In the genomic region with DNA sequence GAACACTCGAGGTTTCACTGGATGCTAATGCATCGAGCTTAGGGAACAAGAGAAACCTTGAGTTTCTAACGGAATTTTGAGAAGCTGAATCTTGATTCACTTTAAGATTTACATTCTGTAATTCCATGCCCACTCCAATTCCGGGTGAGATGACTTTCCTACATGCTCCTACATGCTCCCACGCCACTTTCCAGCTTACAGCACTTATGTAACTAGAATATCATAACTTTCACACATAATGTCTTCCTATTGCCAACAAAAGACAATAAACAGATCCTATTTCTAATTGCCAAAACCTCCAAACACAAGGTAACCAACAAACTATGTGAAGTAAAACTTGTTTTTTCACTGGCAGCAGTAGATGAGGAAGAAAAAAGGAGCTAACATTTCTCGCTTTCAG, we compare ENCODE assay signal across 15 cellular contexts.
DNase-seq lines count a peak whose midpoint lies in the region; ATAC-seq and TF ChIP-seq lines count a peak whose summit lies in the region.
"Had no signal": no experiment of that assay in that cellular context is flagged by ENCODE, and none has a peak within 500 bp of the region (broad histone marks: within the 10 kb centered on the region; RNA-seq: fewer than 3 reads in every experiment).

No MANE protein-coding gene starts in this region.

- peaks cover 5% of the 10 kb centered on the region for H3K4me1 ChIP-seq in mammary epithelial cell (ENCODE audit: insufficient read depth, low read length)

- TF ChIP-seq CTCF in mammary epithelial cell (conservative IDR thresholded peaks at IDR 0.05 in 1 of 2, IDR thresholded peaks at IDR 0.05 in 1 of 2; ENCODE audit: extremely low read depth in 1 of 2, insufficient read depth in 1 of 2, low read depth in 1 of 2, low read length in 2 of 2) (no peak), MCF 10A (IDR thresholded peaks at IDR 0.05; ENCODE audit: unreplicated experiment) (no peak), dorsolateral prefrontal cortex (IDR thresholded peaks at IDR 0.05 in 54 of 56, conservative IDR thresholded peaks at IDR 0.05 in 2 of 56; ENCODE audit: low read depth in 1 of 56, partially characterized antibody in 56 of 56) (no peak)

- WGBS in mammary epithelial cell (ENCODE audit: low coverage, missing lambda C conversion rate): 52% methylated on average over 6 of the region's 6 CpGs

- peaks cover 29% of the 10 kb centered on the region for H3K36me3 ChIP-seq in mammary epithelial cell (ENCODE audit: insufficient read depth, low read length)

- no peaks in the 10 kb centered on the region for H3K4me1 Mint-ChIP-seq in MCF 10A (ENCODE audit: insufficient read depth, unreplicated experiment)
- H3K4me1 Mint-ChIP-seq in activated CD8-positive, alpha-beta T cell treated with anti-CD3 and anti-CD28 coated beads, Interleukin-2, amount 10 ng/mL, durations not matched to agents 7 days and 5 days (ENCODE audit: low read depth): no peaks in the 10 kb centered on the region
- no peaks in the 10 kb centered on the region for H3K4me1 Mint-ChIP-seq in activated naive CD8-positive, alpha-beta T cell treated with anti-CD3 and anti-CD28 coated beads, Interleukin-2, amount 50 U/mL, for 24 hours

- no peaks in the 10 kb centered on the region for H3K9me3 ChIP-seq in mammary epithelial cell (replicated peaks; ENCODE audit: insufficient read depth, low read length)

- H3K27ac ChIP-seq in mammary epithelial cell (ENCODE audit: insufficient read depth, low read depth, low read length) (no peak overlapping the region), dorsolateral prefrontal cortex (peak overlapping the region in 58 of 59 donors; percentile 42 to 97 (median 88))
- H3K27ac ChIP-seq: BLaER1 treated with 17β-estradiol and CSF1 and Interleukin-3, amounts not matched to agents 10 nM and 100 nM had no signal

- no peak overlapping the region for H3K4me3 ChIP-seq in mammary epithelial cell (replicated peaks in 1 of 3; ENCODE audit: insufficient read depth in 1 of 3, low read depth in 2 of 3, low read length in 3 of 3)
- H3K4me3 ChIP-seq in dorsolateral prefrontal cortex: peak overlapping the region in 55 of 59 donors; percentile 4 to 66 (median 41)
- H3K4me3 ChIP-seq: BLaER1 treated with 17β-estradiol and CSF1 and Interleukin-3, amounts not matched to agents 10 nM and 100 nM had no signal

- no peak for ATAC-seq in activated CD8-positive, alpha-beta T cell treated with anti-CD3 and anti-CD28 coated beads, Interleukin-2, amount 10 ng/mL, durations not matched to agents 7 days and 5 days
- no peak for ATAC-seq in activated naive CD8-positive, alpha-beta T cell treated with anti-CD3 and anti-CD28 coated beads, Interleukin-2, amount 50 U/mL, for 24 hours
- no peak for ATAC-seq in GM18868 (IDR thresholded peaks at IDR 0.05; ENCODE audit: unreplicated experiment)
- ATAC-seq: HepG2 had no signal

- DNase-seq in mammary epithelial cell (peak; percentile 2), MCF 10A (ENCODE audit: unreplicated experiment) (no peak), dorsolateral prefrontal cortex (no peak), putamen (ENCODE audit: low spot score) (peak; percentile 69)
- no peak for DNase-seq in activated CD8-positive, alpha-beta T cell treated with anti-CD3 and anti-CD28 coated beads, Interleukin-2, amount 10 ng/mL, durations not matched to agents 7 days and 5 days
- no peak for DNase-seq in activated naive CD8-positive, alpha-beta T cell treated with anti-CD3 and anti-CD28 coated beads, Interleukin-2, amount 50 U/mL, for 24 hours
- DNase-seq: ACHN; CD4-positive, CD25-positive, alpha-beta regulatory T cell; DMS53; GF-D8; HCEC 1CT; HFFc6 had no signal

- H3K36me3 Mint-ChIP-seq in MCF 10A (ENCODE audit: insufficient read depth, unreplicated experiment): peaks cover 99% of the 10 kb centered on the region
- peaks cover 74% of the 10 kb centered on the region for H3K36me3 Mint-ChIP-seq in activated CD8-positive, alpha-beta T cell treated with anti-CD3 and anti-CD28 coated beads, Interleukin-2, amount 10 ng/mL, durations not matched to agents 7 days and 5 days (ENCODE audit: low read depth)
- H3K36me3 Mint-ChIP-seq in activated naive CD8-positive, alpha-beta T cell treated with anti-CD3 and anti-CD28 coated beads, Interleukin-2, amount 50 U/mL, for 24 hours (ENCODE audit: low read depth): peaks cover 86% of the 10 kb centered on the region

- intact Hi-C loops in mammary epithelial cell (cut with micrococcal nuclease): no loop called here
- intact Hi-C loops in MCF 10A (cut with micrococcal nuclease): no loop called here
- intact Hi-C loops in dorsolateral prefrontal cortex (cut with DNase I): loop anchor here (2.0 to 5.0 kb wide), 2 partner anchors 72 to 116 kb away; partner anchors contain the start of gene ZNF483 (in 1 of the 2)

- H3K4me3 Mint-ChIP-seq in MCF 10A (ENCODE audit: unreplicated experiment): no peak overlapping the region
- no peak overlapping the region for H3K4me3 Mint-ChIP-seq in activated CD8-positive, alpha-beta T cell treated with anti-CD3 and anti-CD28 coated beads, Interleukin-2, amount 10 ng/mL, durations not matched to agents 7 days and 5 days
- H3K4me3 Mint-ChIP-seq in activated naive CD8-positive, alpha-beta T cell treated with anti-CD3 and anti-CD28 coated beads, Interleukin-2, amount 50 U/mL, for 24 hours: no peak overlapping the region
- H3K4me3 Mint-ChIP-seq: CD4-positive, CD25-positive, alpha-beta regulatory T cell; HFFc6 had no signal

- no peaks in the 10 kb centered on the region for H3K79me2 ChIP-seq in mammary epithelial cell (ENCODE audit: insufficient read depth, low read length)

- H3K27me3 Mint-ChIP-seq in MCF 10A (ENCODE audit: insufficient read depth, unreplicated experiment): no peaks in the 10 kb centered on the region
- H3K27me3 Mint-ChIP-seq in activated CD8-positive, alpha-beta T cell treated with anti-CD3 and anti-CD28 coated beads, Interleukin-2, amount 10 ng/mL, durations not matched to agents 7 days and 5 days (ENCODE audit: low read depth): no peaks in the 10 kb centered on the region
- no peaks in the 10 kb centered on the region for H3K27me3 Mint-ChIP-seq in activated naive CD8-positive, alpha-beta T cell treated with anti-CD3 and anti-CD28 coated beads, Interleukin-2, amount 50 U/mL, for 24 hours
- H3K27me3 Mint-ChIP-seq: CD4-positive, CD25-positive, alpha-beta regulatory T cell had no signal

- dilution Hi-C loops in mammary epithelial cell (cut with HindIII; ENCODE audit: low sequenced_read_pairs): no loop called here

- no peak overlapping the region for H3K9ac ChIP-seq in mammary epithelial cell (ENCODE audit: insufficient read depth, low read length)
- H3K9ac ChIP-seq: BLaER1 treated with 17β-estradiol and CSF1 and Interleukin-3, amounts not matched to agents 10 nM and 100 nM had no signal

- no peak overlapping the region for H2AFZ ChIP-seq in mammary epithelial cell (ENCODE audit: low read depth, low read length)

- H3K27ac Mint-ChIP-seq in MCF 10A (ENCODE audit: low read depth, unreplicated experiment): no peak overlapping the region
- no peak overlapping the region for H3K27ac Mint-ChIP-seq in activated CD8-positive, alpha-beta T cell treated with anti-CD3 and anti-CD28 coated beads, Interleukin-2, amount 10 ng/mL, durations not matched to agents 7 days and 5 days
- H3K27ac Mint-ChIP-seq in activated naive CD8-positive, alpha-beta T cell treated with anti-CD3 and anti-CD28 coated beads, Interleukin-2, amount 50 U/mL, for 24 hours: no peak overlapping the region
- H3K27ac Mint-ChIP-seq: CD4-positive, CD25-positive, alpha-beta regulatory T cell; HFFc6 had no signal

- H4K20me1 ChIP-seq in mammary epithelial cell (ENCODE audit: insufficient read depth, low read length): no peaks in the 10 kb centered on the region

- in situ Hi-C loops in mammary epithelial cell (cut with MboI; ENCODE audit: low sequenced_read_pairs in 2 of 2): no loop called here

- H3K27me3 ChIP-seq in mammary epithelial cell (ENCODE audit: insufficient read depth, low read length) (no peaks in the 10 kb centered on the region), dorsolateral prefrontal cortex (no peaks in the 10 kb centered on the region)
- H3K27me3 ChIP-seq: BLaER1 treated with 17β-estradiol and CSF1 and Interleukin-3, amounts not matched to agents 10 nM and 100 nM had no signal

- BruUV-seq in mammary epithelial cell (replicated peaks; lab: Mats Ljungman, UMichigan) (no TSS peak), MCF 10A (replicated peaks; lab: Mats Ljungman, UMichigan) (no TSS peak)

- POLR2A ChIA-PET in MCF 10A (lab: Yijun Ruan, JAX): interaction anchor here (0.7 to 2.4 kb wide), 3 partner anchors 10 to 18 kb away, joined by 3 to 11 read pairs (median 6); no protein-coding TSS in a partner anchor
- POLR2A ChIA-PET in activated CD8-positive, alpha-beta T cell treated with anti-CD3 and anti-CD28 coated beads, Interleukin-2, amount 10 ng/mL, durations not matched to agents 7 days and 5 days (lab: Charles Lee): no interaction called here

- H3K9me3 Mint-ChIP-seq in MCF 10A (ENCODE audit: unreplicated experiment): no peaks in the 10 kb centered on the region
- peaks cover under 1% of the 10 kb centered on the region for H3K9me3 Mint-ChIP-seq in activated CD8-positive, alpha-beta T cell treated with anti-CD3 and anti-CD28 coated beads, Interleukin-2, amount 10 ng/mL, durations not matched to agents 7 days and 5 days (ENCODE audit: insufficient read depth)
- peaks cover 5% of the 10 kb centered on the region for H3K9me3 Mint-ChIP-seq in activated naive CD8-positive, alpha-beta T cell treated with anti-CD3 and anti-CD28 coated beads, Interleukin-2, amount 50 U/mL, for 24 hours
- H3K9me3 Mint-ChIP-seq: HFFc6 had no signal

- no peak overlapping the region for H3K4me2 ChIP-seq in mammary epithelial cell (ENCODE audit: insufficient read depth, low read depth, low read length)
- H3K4me2 ChIP-seq: BLaER1 treated with 17β-estradiol and CSF1 and Interleukin-3, amounts not matched to agents 10 nM and 100 nM had no signal

- CTCF ChIA-PET in mammary epithelial cell (lab: Charles Lee; ENCODE audit: low non-redundant PET) (no interaction called here), MCF 10A (lab: Yijun Ruan, JAX) (interaction anchor here (1.9 kb wide), 1 partner anchor 12 kb away, joined by 7 read pairs; no protein-coding TSS in a partner anchor)
- CTCF ChIA-PET in activated CD8-positive, alpha-beta T cell treated with anti-CD3 and anti-CD28 coated beads, Interleukin-2, amount 10 ng/mL, durations not matched to agents 7 days and 5 days (lab: Charles Lee): interaction anchor here (0.9 kb wide), 1 partner anchor 13 kb away, joined by 3 read pairs; no protein-coding TSS in a partner anchor

Comparison
In these comparisons a context has a peak if more than half of its experiments do, and no peak if none do; other contexts are left out.
1. DNase-seq: peak in mammary epithelial cell (single experiment) and putamen (single experiment); none in MCF 10A (single experiment), dorsolateral prefrontal cortex (0 of 10), activated CD8-positive, alpha-beta T cell treated with anti-CD3 and anti-CD28 coated beads, Interleukin-2, amount 10 ng/mL, durations not matched to agents 7 days and 5 days (single experiment) and activated naive CD8-positive, alpha-beta T cell treated with anti-CD3 and anti-CD28 coated beads, Interleukin-2, amount 50 U/mL, for 24 hours (single experiment).
2. H3K4me3 ChIP-seq: peak in dorsolateral prefrontal cortex (55 of 59); none in mammary epithelial cell (0 of 3).
3. intact Hi-C loops: an anchor here in dorsolateral prefrontal cortex (2.0 to 5.0 kb wide); none called in mammary epithelial cell and MCF 10A.